18 cellular contexts compared by ENCODE assay signal in genomic region chr20:54170026-54170471, GRCh38. TPM values are rescaled to one million over a fixed set of nuclear protein-coding genes. Genes with fewer than 3 reads are reported as not detected.
DNase-seq lines count a peak whose midpoint lies in the region; ATAC-seq and TF ChIP-seq lines count a peak whose summit lies in the region.
"Had no signal": no experiment of that assay in that cellular context is flagged by ENCODE, and none has a peak within 500 bp of the region (broad histone marks: within the 10 kb centered on the region; RNA-seq: fewer than 3 reads in every experiment).

No MANE protein-coding gene starts in this region.

- H3K4me1 ChIP-seq in Loucy (ENCODE audit: insufficient read depth, low read length, poor library complexity, severe bottlenecking) (peaks cover 10% of the 10 kb centered on the region), gastrocnemius medialis (peaks cover 0 to 10% of the 10 kb centered on the region in 2 donors)

- 0 out of 2 replicates have a peak overlapping the region, but pooled peaks have one; percentile 70 for H2AFZ ChIP-seq in Loucy (ENCODE audit: low read length)

- CTCF ChIA-PET in Calu3 (lab: Charles Lee), result interaction anchor here (0.7 to 1.5 kb wide), 6 partner anchors 10 to 64 kb away, joined by 3 to 5 read pairs (median 4); no protein-coding TSS in a partner anchor

- peak overlapping the region; percentile 43 for H3K4me3 Mint-ChIP-seq in Calu3 (ENCODE audit: low read depth, unreplicated experiment)
- H3K4me3 Mint-ChIP-seq in mesothelial cell of epicardium, result no peak overlapping the region
- H3K4me3 Mint-ChIP-seq: CD4-positive, alpha-beta memory T cell; H9; IgD-negative memory B cell had no signal

- no peak for ATAC-seq in gastrocnemius medialis
- ATAC-seq: GM12878 had no signal

- BruUV-seq in Calu3 (replicated peaks; lab: Mats Ljungman, UMichigan), result no TSS peak

- no peaks in the 10 kb centered on the region for H3K27me3 Mint-ChIP-seq in Calu3 (ENCODE audit: unreplicated experiment)
- peaks cover 51% of the 10 kb centered on the region for H3K27me3 Mint-ChIP-seq in mesothelial cell of epicardium (ENCODE audit: low read depth)

- peaks cover 97% of the 10 kb centered on the region for H3K36me3 Mint-ChIP-seq in Calu3 (ENCODE audit: insufficient read depth, unreplicated experiment)
- H3K36me3 Mint-ChIP-seq in mesothelial cell of epicardium, result no peaks in the 10 kb centered on the region
- H3K36me3 Mint-ChIP-seq: CD4-positive, alpha-beta memory T cell had no signal

- peaks cover 67% of the 10 kb centered on the region for H3K4me1 Mint-ChIP-seq in Calu3 (ENCODE audit: low read depth, unreplicated experiment)
- H3K4me1 Mint-ChIP-seq in mesothelial cell of epicardium, result peaks cover 38% of the 10 kb centered on the region

- H3K9me3 ChIP-seq in Loucy (ENCODE audit: insufficient read depth, low read depth, low read length), result no peaks in the 10 kb centered on the region
- H3K9me3 ChIP-seq in SK-N-MC (ENCODE audit: low read depth, low read length), result no peaks in the 10 kb centered on the region
- no peaks in the 10 kb centered on the region for H3K9me3 ChIP-seq in gastrocnemius medialis

- H3K9me2 ChIP-seq in Loucy (replicated peaks; ENCODE audit: low read depth, low read length), result no peaks in the 10 kb centered on the region

- H4K20me1 ChIP-seq in Loucy (ENCODE audit: insufficient read depth, low read length, poor library complexity, severe bottlenecking), result no peaks in the 10 kb centered on the region

- TF ChIP-seq CTCF in Calu3 (IDR thresholded peaks at IDR 0.05; ENCODE audit: unreplicated experiment), result no peak
- TF ChIP-seq CTCF in Loucy (conservative IDR thresholded peaks at IDR 0.05; ENCODE audit: low read length), result no peak
- TF ChIP-seq CTCF in mesothelial cell of epicardium (IDR thresholded peaks at IDR 0.05; ENCODE audit: unreplicated experiment), result no peak
- TF ChIP-seq CTCF in gastrocnemius medialis (IDR thresholded peaks at IDR 0.05 in 4 of 5, conservative IDR thresholded peaks at IDR 0.05 in 1 of 5), result no peak

- DNase-seq in Calu3, result no peak
- no peak for DNase-seq in SK-N-MC (ENCODE audit: low read depth, low spot score)
- DNase-seq in mesothelial cell of epicardium (ENCODE audit: low spot score in 2 of 2, unreplicated experiment in 2 of 2), result no peak
- DNase-seq in activated CD8-positive, alpha-beta memory T cell treated with anti-CD3 and anti-CD28 coated beads, Interleukin-2, amount 50 U/mL, for 48 hours, result no peak
- DNase-seq in NOMO-1 treated with DMSO at 0.1 percent for 48 hours (lab: John Stamatoyannopoulos, UW; ENCODE audit: unreplicated experiment), result no peak
- no peak for DNase-seq in activated gamma-delta T cell (lab: John Stamatoyannopoulos, UW)
- no peak for DNase-seq in gastrocnemius medialis
- DNase-seq: AML-193; CD4-positive, alpha-beta memory T cell; DMS79 treated with DMSO at 0.1 percent for 48 hours; GF-D8; H9; KBM-7 had no signal

- intact Hi-C loops in Calu3 (cut with micrococcal nuclease; ENCODE audit: unreplicated experiment) (no loop called here), gastrocnemius medialis (cut with DNase I; ENCODE audit: low total_unique reads) (no loop called here)

- H3K9me3 Mint-ChIP-seq in Calu3 (ENCODE audit: low read depth, unreplicated experiment), result no peaks in the 10 kb centered on the region
- no peaks in the 10 kb centered on the region for H3K9me3 Mint-ChIP-seq in mesothelial cell of epicardium
- H3K9me3 Mint-ChIP-seq: IgD-negative memory B cell had no signal

- in situ Hi-C loops in gastrocnemius medialis (cut with MboI; ENCODE audit: low sequenced_read_pairs in 4 of 4), result no loop called here

- H3K4me3 ChIP-seq in Loucy (ENCODE audit: low read length, poor library complexity, severe bottlenecking) (peak overlapping the region; percentile 15), SK-N-MC (peak overlapping the region; percentile 26; the same call in 1 of the 2 replicates), gastrocnemius medialis (no peak overlapping the region)
- H3K4me3 ChIP-seq: GM12878 had no signal

- H3K27ac Mint-ChIP-seq in Calu3 (ENCODE audit: unreplicated experiment) (peak overlapping the region; percentile 83), mesothelial cell of epicardium (peak overlapping the region; percentile 17)
- H3K27ac Mint-ChIP-seq: H9, IgD-negative memory B cell had no signal

- peak overlapping the region; percentile 41 for H3K4me2 ChIP-seq in Loucy (ENCODE audit: low read depth, low read length, poor library complexity, severe bottlenecking)

- H3K27ac ChIP-seq in SK-N-MC, result peak overlapping the region; percentile 93
- H3K27ac ChIP-seq in gastrocnemius medialis, result no peak overlapping the region
- H3K27ac ChIP-seq: HL-60 had no signal

- no peaks in the 10 kb centered on the region for H3F3A ChIP-seq in Loucy (ENCODE audit: low read depth)

- no peaks in the 10 kb centered on the region for H3K79me2 ChIP-seq in Loucy (ENCODE audit: insufficient read depth, low read length)

- no peak overlapping the region for H3K9ac ChIP-seq in Loucy (ENCODE audit: low read depth, low read length, poor library complexity, severe bottlenecking)
- no peak overlapping the region for H3K9ac ChIP-seq in SK-N-MC (ENCODE audit: insufficient read length)

- H3K36me3 ChIP-seq in Loucy (ENCODE audit: insufficient read depth, low read length) (no peaks in the 10 kb centered on the region), SK-N-MC (ENCODE audit: insufficient read depth, low read length) (peaks cover 15% of the 10 kb centered on the region), gastrocnemius medialis (no peaks in the 10 kb centered on the region)

- H3K27me3 ChIP-seq in Loucy (ENCODE audit: insufficient read depth, low read length, poor library complexity, severe bottlenecking) (no peaks in the 10 kb centered on the region), gastrocnemius medialis (peaks cover 49 to 60% (median 50%) of the 10 kb centered on the region in 3 donors)

- no peak for TF ChIP-seq POLR2A in gastrocnemius medialis (IDR thresholded peaks at IDR 0.05)

RNA-seq across cellular contexts. Expression of gene CYP24A1, which starts 3.7 kb away (rescaled TPM):
- total RNA-seq in Calu3 (2022), result 393 and 665 TPM in 2 replicates
- total RNA-seq in mesothelial cell of epicardium, result 21.3 to 25.3 TPM (median 23.6 TPM) in 3 replicates
- under 1 TPM in 1 of 4 donors, not detected in 3; 0.20 TPM for total RNA-seq in gastrocnemius medialis
- total RNA-seq: H1, H9 had no signal

RNA-seq across cellular contexts. Expression of gene PFDN4, which starts 37.8 kb away (rescaled TPM):
- total RNA-seq in Calu3 (2022) (61.8 TPM in 2 replicates), mesothelial cell of epicardium (25.8 to 26.8 TPM (median 26.0 TPM) in 3 replicates), gastrocnemius medialis (10 to 100 TPM; 36.8 to 90.2 (median 64.8) TPM)

Comparison
In these comparisons a context has a peak if more than half of its experiments do, and no peak if none do; other contexts are left out.
1. H3K4me3 ChIP-seq: peak in Loucy (single experiment) and SK-N-MC (single experiment); none in gastrocnemius medialis (0 of 4).
2. RNA of gene CYP24A1, which starts 3.7 kb away (total RNA-seq): 393 to 665 TPM in Calu3; 21.3 to 25.3 TPM in mesothelial cell of epicardium and 0.20 TPM in gastrocnemius medialis; every median in the first group is over 10 times any median in the second.